9 cellular contexts compared by ENCODE assay signal in genomic region chr16:74722156-74722555, GRCh38. TPM values are rescaled to one million over a fixed set of nuclear protein-coding genes. Genes with fewer than 3 reads are reported as not detected.
"Had no signal": no experiment of that assay in that cellular context is flagged by ENCODE, and none has a peak within 500 bp of the region (broad histone marks: within the 10 kb centered on the region; RNA-seq: fewer than 3 reads in every experiment).

No MANE protein-coding gene starts in this region.

RNA-seq across cellular contexts. Expression of gene MLKL, which starts 21.5 kb away (rescaled TPM):
- total RNA-seq: mesothelial cell of epicardium had no signal

RNA-seq across cellular contexts. Expression of gene FA2H, which starts 52.5 kb away (rescaled TPM):
- total RNA-seq: dermis blood vessel endothelial cell; glomerular endothelial cell; left lobe of liver; left ventricle myocardium inferior; mammary epithelial cell; mesenteric fat pad; mesothelial cell of epicardium; myocyte; naive thymus-derived CD8-positive, alpha-beta T cell had no signal
